Comparison of ENCODE assay signal across 8 cellular contexts in genomic region chr7:1175967-1176851, GRCh38. TPM values are rescaled to one million over a fixed set of nuclear protein-coding genes. Genes with fewer than 3 reads are reported as not detected.
DNase-seq lines count a peak whose midpoint lies in the region; ATAC-seq and TF ChIP-seq lines count a peak whose summit lies in the region.

No MANE protein-coding gene starts in this region.

- peak; percentile 74 for ATAC-seq in GM18907 (IDR thresholded peaks at IDR 0.05; ENCODE audit: unreplicated experiment)

- H3K9me3 ChIP-seq in SK-N-MC (ENCODE audit: low read depth, low read length): no peaks in the 10 kb centered on the region

- H3K79me2 ChIP-seq in ACC112 (ENCODE audit: control insufficient read depth, insufficient read depth, low read length, unreplicated experiment): no peaks in the 10 kb centered on the region

- intact Hi-C loops in head of caudate nucleus (cut with DNase I): no loop called here

- H3K4me3 ChIP-seq in ACC112 (ENCODE audit: low read depth, low read length) (peak overlapping the region; percentile 72), SK-N-MC (peak overlapping the region; percentile 74)

- peaks cover 13% of the 10 kb centered on the region for H3K4me1 ChIP-seq in ACC112 (ENCODE audit: control insufficient read depth, insufficient read depth, low read length, unreplicated experiment)

- no peaks in the 10 kb centered on the region for H3K9me3 Mint-ChIP-seq in type B pancreatic cell

- H3K4me3 Mint-ChIP-seq in type B pancreatic cell: peak overlapping the region; percentile 41

- H3K36me3 ChIP-seq in ACC112 (ENCODE audit: insufficient read depth, low read length) (no peaks in the 10 kb centered on the region), SK-N-MC (ENCODE audit: insufficient read depth, low read length) (no peaks in the 10 kb centered on the region)

- peak overlapping the region; percentile 48 for H3K27ac Mint-ChIP-seq in type B pancreatic cell

- peak; percentile 94 for TF ChIP-seq CTCF in type B pancreatic cell (conservative IDR thresholded peaks at IDR 0.05)

- H3K27ac ChIP-seq in ACC112 (ENCODE audit: low read depth, low read length) (peak overlapping the region; percentile 49), SK-N-MC (no peak overlapping the region)

- DNase-seq in LoVo (ENCODE audit: low spot score) (peak; percentile 80), SK-N-MC (ENCODE audit: low read depth, low spot score) (no peak), head of caudate nucleus (peak; percentile 39 to 93 (median 84)), pons (ENCODE audit: low spot score) (peak; percentile 42), type B pancreatic cell (ENCODE audit: extremely low spot score, unreplicated experiment) (peak; percentile 92)
- DNase-seq in activated naive CD4-positive, alpha-beta T cell treated with Interleukin-2 at 50 U/mL for 16 hours: peak; percentile 85

- H3K36me3 Mint-ChIP-seq in type B pancreatic cell: no peaks in the 10 kb centered on the region

- no peaks in the 10 kb centered on the region for H3K27me3 ChIP-seq in ACC112 (ENCODE audit: insufficient read depth, low read length)

- H3K4me1 Mint-ChIP-seq in type B pancreatic cell (ENCODE audit: unreplicated experiment): peaks cover 18% of the 10 kb centered on the region

- H3K27me3 Mint-ChIP-seq in type B pancreatic cell: peaks cover 8% of the 10 kb centered on the region

- H2AFZ ChIP-seq in ACC112 (ENCODE audit: low read length, unreplicated experiment): peak overlapping the region; percentile 77

- peak overlapping the region; percentile 56 for H3K9ac ChIP-seq in SK-N-MC (ENCODE audit: insufficient read length)

RNA-seq across cellular contexts. Expression of gene ZFAND2A, which starts 16.2 kb away (rescaled TPM):
- 16.1 and 19.4 TPM in 2 replicates for total RNA-seq in type B pancreatic cell (ENCODE audit: low replicate concordance)

RNA-seq across cellular contexts. Expression of gene UNCX, which starts 56.5 kb away (rescaled TPM):
- 0.48 TPM in 1 of 2 replicates, not detected in the other for total RNA-seq in type B pancreatic cell (ENCODE audit: low replicate concordance)
